1 cellular context compared by ENCODE assay signal in the genomic region with DNA sequence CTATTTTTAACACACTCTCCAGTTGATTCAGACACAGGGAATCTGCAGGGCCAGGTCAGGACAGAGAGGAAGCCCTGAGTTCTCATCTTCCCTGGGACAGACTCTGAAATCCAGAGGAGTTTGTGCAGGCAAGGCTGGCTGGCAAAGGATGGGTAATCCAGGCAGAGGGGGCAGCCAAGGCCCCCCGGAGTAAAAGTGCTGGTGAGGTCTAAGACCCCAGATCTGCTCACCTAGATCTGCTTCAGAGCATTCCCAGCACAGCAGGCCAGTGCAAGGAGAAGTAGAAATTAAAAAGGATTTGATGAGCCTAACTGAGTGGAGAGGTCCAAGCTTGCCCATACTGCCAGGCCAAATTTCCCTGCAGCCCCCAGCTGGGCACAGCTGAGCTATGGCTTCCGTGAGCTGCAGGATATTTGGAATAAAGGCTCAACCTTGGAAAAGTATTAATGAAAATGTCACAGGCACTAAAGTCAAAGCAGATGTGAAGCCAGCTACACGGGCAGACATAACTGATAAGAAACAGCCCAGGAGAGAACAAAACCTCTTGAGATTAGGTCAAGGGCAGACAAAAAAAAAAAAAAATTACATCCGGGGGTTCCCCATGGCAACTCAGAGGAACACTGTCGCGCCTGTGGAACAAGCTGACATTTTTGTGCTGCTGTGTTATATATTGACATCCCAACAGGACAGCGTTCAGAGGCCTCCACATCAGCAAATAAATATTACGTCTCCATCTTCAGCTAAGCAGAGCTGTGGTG.
A peak's percentile ranks its signal among the peaks of the same experiment; 100 is the strongest.
TF ChIP-seq lines count a peak whose summit lies in the region.

No MANE protein-coding gene starts in this region.

TF ChIP-seq in SK-N-SH, 30 proteins besides CTCF, POLR2A, EP300 and RAD21:
- TF ChIP-seq RCOR1 (IDR thresholded peaks at IDR 0.05; ENCODE audit: low read length) (0 out of 2 replicates have a peak, but pooled peaks have one; percentile 29), GATA2 (CRISPR knock-in tag; IDR thresholded peaks at IDR 0.05) (peak; percentile 67; the same call in 1 of the 2 replicates), CHD2 (IDR thresholded peaks at IDR 0.05; ENCODE audit: low read length, partially characterized antibody) (peak; percentile 28), TCF12 (IDR thresholded peaks at IDR 0.05) (0 out of 2 replicates have a peak, but pooled peaks have one; percentile 8), EZH2phosphoT487 (IDR thresholded peaks at IDR 0.05; ENCODE audit: borderline replicate concordance, low read depth) (no peak)
